17 cellular contexts compared by ENCODE assay signal in the genomic region with DNA sequence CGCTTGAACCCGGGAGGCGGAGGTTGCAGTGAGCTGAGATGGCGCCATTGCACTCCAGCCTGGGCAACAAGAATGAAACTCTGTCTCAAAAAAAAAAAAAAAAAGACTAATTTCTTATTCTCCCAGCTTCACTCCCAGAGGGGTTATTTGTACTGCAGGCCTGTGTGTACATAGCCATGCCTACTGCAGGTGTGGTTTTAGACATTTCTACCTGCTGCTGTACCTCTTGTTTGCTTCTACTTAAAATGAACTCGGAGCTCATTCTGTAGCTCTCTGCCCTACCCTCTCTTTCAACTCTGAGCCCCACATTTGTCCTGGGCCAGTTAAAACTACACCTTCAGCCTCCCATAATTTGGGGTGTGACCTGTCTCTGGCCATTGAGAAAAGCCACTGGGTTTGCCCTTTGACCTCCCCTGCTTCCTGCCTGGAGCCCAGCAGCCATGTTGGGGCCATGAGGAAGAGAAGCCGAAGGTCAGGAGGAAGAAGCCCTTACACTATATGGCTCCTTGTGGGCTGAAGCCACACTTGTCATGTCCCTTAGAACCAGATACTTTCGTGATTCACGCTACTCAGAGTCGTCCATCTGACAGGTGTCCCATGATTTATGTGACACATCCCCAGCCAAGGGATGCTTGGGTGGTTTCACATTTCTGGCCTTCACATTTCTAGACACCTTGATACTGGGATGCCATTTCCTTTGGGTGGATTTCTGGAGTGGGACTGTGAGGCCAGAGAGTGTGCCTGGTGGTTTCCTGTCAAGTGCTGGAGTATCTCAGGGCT. TPM values are rescaled to one million over a fixed set of nuclear protein-coding genes. Genes with fewer than 3 reads are reported as not detected.
DNase-seq lines count a peak whose midpoint lies in the region; ATAC-seq and TF ChIP-seq lines count a peak whose summit lies in the region.
"Had no signal": no experiment of that assay in that cellular context is flagged by ENCODE, and none has a peak within 500 bp of the region (broad histone marks: within the 10 kb centered on the region; RNA-seq: fewer than 3 reads in every experiment).

No MANE protein-coding gene starts in this region.

- H3K27ac ChIP-seq in adrenal gland (no peak overlapping the region), mucosa of rectum (ENCODE audit: low read depth in 2 of 2, low read length in 2 of 2) (peak overlapping the region; percentile 52 to 55), aorta (ENCODE audit: low read depth in 1 of 2, low read length in 2 of 2) (no peak overlapping the region)
- H3K27ac ChIP-seq: parathyroid adenoma had no signal

- WGBS in adrenal gland, 4 donors: 85 to 97% (median 90%) methylated on average over 9 of the region's 9 CpGs
- 94 to 96% methylated on average over 9 of the region's 9 CpGs for WGBS in aorta, 2 donors

- no peak for TF ChIP-seq POLR2A in adrenal gland (IDR thresholded peaks at IDR 0.05)

- H3K4me3 ChIP-seq in adrenal gland (no peak overlapping the region), mucosa of rectum (ENCODE audit: low read length in 2 of 2) (no peak overlapping the region), aorta (ENCODE audit: low read length in 2 of 2) (no peak overlapping the region)
- H3K4me3 ChIP-seq: HAP-1 had no signal

- intact Hi-C loops in Right ventricle myocardium inferior (cut with DNase I) (no loop called here), left ventricle myocardium superior (cut with micrococcal nuclease) (no loop called here), adrenal gland (cut with DNase I) (no loop called here), aorta (cut with DNase I) (no loop called here)

- H3K4me1 ChIP-seq in adrenal gland (replicated peaks in 1 of 2) (no peaks in the 10 kb centered on the region), mucosa of rectum (ENCODE audit: control insufficient read depth in 2 of 2, insufficient read depth in 2 of 2, low read length in 2 of 2) (peaks cover 0 to 7% of the 10 kb centered on the region in 2 donors), aorta (ENCODE audit: control insufficient read depth in 1 of 2, insufficient read depth in 2 of 2, low read length in 2 of 2) (no peaks in the 10 kb centered on the region)
- H3K4me1 ChIP-seq: HAP-1, parathyroid adenoma had no signal

- H3K27me3 ChIP-seq in adrenal gland: no peaks in the 10 kb centered on the region
- H3K27me3 ChIP-seq in mucosa of rectum (ENCODE audit: control insufficient read depth in 2 of 2, insufficient read depth in 2 of 2, low read length in 2 of 2): no peaks in the 10 kb centered on the region
- H3K27me3 ChIP-seq in aorta (ENCODE audit: control insufficient read depth in 1 of 2, insufficient read depth in 2 of 2, low read length in 1 of 2): no peaks in the 10 kb centered on the region

- ATAC-seq in Right ventricle myocardium inferior: no peak
- no peak for ATAC-seq in left ventricle myocardium superior
- ATAC-seq in aorta (ENCODE audit: low FRiP score): no peak
- ATAC-seq in HG03469 (IDR thresholded peaks at IDR 0.05; ENCODE audit: unreplicated experiment): no peak
- ATAC-seq in GM18868 (IDR thresholded peaks at IDR 0.05; ENCODE audit: unreplicated experiment): no peak
- ATAC-seq: Panc1, WTC11 had no signal

- peak; percentile 3 for DNase-seq in Right ventricle myocardium inferior (ENCODE audit: missing footprints)
- no peak for DNase-seq in left ventricle myocardium superior
- DNase-seq in adrenal gland: peak in 4 of 7 donors; percentile 5 to 35 (median 10)
- DNase-seq in aorta: peak; percentile 9 to 20
- DNase-seq: activated gamma-delta T cell, foreskin melanocyte, NCI-H1694 treated with DMSO at 0.1 percent for 48 hours, NCI-H524, substantia nigra, SW 1271 had no signal

- peaks cover 0 to 4% (median 0%) of the 10 kb centered on the region in 3 donors for H3K9me3 ChIP-seq in adrenal gland (replicated peaks in 1 of 3)
- H3K9me3 ChIP-seq in mucosa of rectum (ENCODE audit: control insufficient read depth in 2 of 2, low read length in 2 of 2): no peaks in the 10 kb centered on the region
- H3K9me3 ChIP-seq in aorta (ENCODE audit: control insufficient read depth, low read length): peaks cover 2% of the 10 kb centered on the region
- H3K9me3 ChIP-seq: HAP-1 had no signal

- H3K36me3 ChIP-seq in adrenal gland (replicated peaks in 1 of 2) (no peaks in the 10 kb centered on the region), mucosa of rectum (ENCODE audit: control insufficient read depth in 2 of 2, insufficient read depth in 2 of 2, low read length in 2 of 2) (peaks cover 0 to 8% of the 10 kb centered on the region in 2 donors), aorta (ENCODE audit: control insufficient read depth in 1 of 2, insufficient read depth in 2 of 2, low read length in 1 of 2) (no peaks in the 10 kb centered on the region)
- H3K36me3 ChIP-seq: HAP-1 had no signal

- no peak overlapping the region for H3K9ac ChIP-seq in mucosa of rectum (ENCODE audit: low read depth in 1 of 2, low read length in 2 of 2)
- H3K9ac ChIP-seq: parathyroid adenoma had no signal

- no peak for TF ChIP-seq CTCF in adrenal gland (IDR thresholded peaks at IDR 0.05)

RNA-seq across cellular contexts. Expression of gene CARD19, which starts 9.4 kb away (rescaled TPM):
- 27.1 TPM for total RNA-seq in Right ventricle myocardium inferior
- 22.4 TPM for total RNA-seq in left ventricle myocardium superior
- 10 to 100 TPM; 29.7 to 75.0 (median 39.2) TPM for total RNA-seq in adrenal gland
- 10 to 100 TPM; 10.7 to 69.1 (median 68.4) TPM for polyA plus RNA-seq in adrenal gland
- total RNA-seq in aorta: 10 to 100 TPM; 47.7 to 50.5 TPM
- 10 to 100 TPM; 80.1 to 92.3 TPM for polyA plus RNA-seq in aorta

RNA-seq across cellular contexts. Expression of gene SUSD3, which starts 28.1 kb away (rescaled TPM):
- total RNA-seq in Right ventricle myocardium inferior (1.7 TPM), left ventricle myocardium superior (0.87 TPM), adrenal gland (1 to 10 TPM; 1.4 to 4.9 (median 3.3) TPM), aorta (10 to 100 TPM in 1 of 2 donors, 1 to 10 TPM in 1; 3.8 to 10.3 TPM)
- polyA plus RNA-seq in adrenal gland (1 to 10 TPM in 2 of 3 donors, under 1 TPM in 1; 0.60 to 1.7 (median 1.1) TPM), aorta (1 to 10 TPM; 2.6 to 5.0 TPM)

RNA-seq across cellular contexts. Expression of gene NINJ1, which starts 47.4 kb away (rescaled TPM):
- total RNA-seq in Right ventricle myocardium inferior (55.5 TPM), left ventricle myocardium superior (46.8 TPM), adrenal gland (100 to 1,000 TPM; 122 to 339 (median 181) TPM), aorta (10 to 100 TPM; 66.8 to 80.3 TPM)
- polyA plus RNA-seq in adrenal gland (100 to 1,000 TPM in 2 of 3 donors, 10 to 100 TPM in 1; 31.1 to 135 (median 101) TPM), aorta (100 to 1,000 TPM in 1 of 2 donors, 10 to 100 TPM in 1; 46.7 to 113 TPM)

Comparison
In these comparisons a context has a peak if more than half of its experiments do, and no peak if none do; other contexts are left out.
1. H3K27ac ChIP-seq: peak in mucosa of rectum (2 of 2); none in adrenal gland (0 of 5) and aorta (0 of 2).